In genomic region chr6:167839755-167840154, GRCh38 we compare ENCODE assay signal across 1 cellular context.
A peak's percentile ranks its signal among the peaks of the same experiment; 100 is the strongest.
TF ChIP-seq lines count a peak whose summit lies in the region.

No MANE protein-coding gene starts in this region.

TF ChIP-seq in HepG2, 621 proteins besides CTCF, POLR2A, EP300 and RAD21 (continued from another document):
- no peak for TF ChIP-seq REST (IDR thresholded peaks at IDR 0.05; ENCODE audit: borderline replicate concordance in 1 of 2, low read depth in 1 of 2, low read length in 2 of 2)
- TF ChIP-seq ZEB1 (IDR thresholded peaks at IDR 0.05; ENCODE audit: insufficient replicate concordance, low read depth) = no peak
- TF ChIP-seq HOMEZ (CRISPR knock-in tag; IDR thresholded peaks at IDR 0.05; ENCODE audit: low read depth) = 0 out of 2 replicates have a peak, but pooled peaks have one; percentile 19
- no peak for TF ChIP-seq ZNF367 (CRISPR knock-in tag; IDR thresholded peaks at IDR 0.05; ENCODE audit: borderline replicate concordance)
- TF ChIP-seq ZNF737 (CRISPR knock-in tag; IDR thresholded peaks at IDR 0.05; ENCODE audit: borderline replicate concordance) = no peak
- TF ChIP-seq LCORL (IDR thresholded peaks at IDR 0.05) = no peak
- TF ChIP-seq LCORL (CRISPR knock-in tag; IDR thresholded peaks at IDR 0.05) = no peak
- no peak for TF ChIP-seq PHF21A (CRISPR knock-in tag; IDR thresholded peaks at IDR 0.05)
- TF ChIP-seq ATM (IDR thresholded peaks at IDR 0.05; ENCODE audit: borderline replicate concordance) = no peak
- no peak for TF ChIP-seq FOXA1 (IDR thresholded peaks at IDR 0.05)
- TF ChIP-seq FOXA1 (CRISPR knock-in tag; IDR thresholded peaks at IDR 0.05) = peak; percentile 85
- TF ChIP-seq SOX6 (IDR thresholded peaks at IDR 0.05) = no peak
- TF ChIP-seq SOX6 (CRISPR knock-in tag; IDR thresholded peaks at IDR 0.05) = 0 out of 2 replicates have a peak, but pooled peaks have one; percentile 41
- TF ChIP-seq STAG1 (CRISPR knock-in tag; IDR thresholded peaks at IDR 0.05) = peak; percentile 32; the same call in 1 of the 2 replicates
- peak; percentile 79 for TF ChIP-seq ZMYM3 (CRISPR knock-in tag; IDR thresholded peaks at IDR 0.05)
- peak; percentile 83; the same call in 1 of the 2 replicates for TF ChIP-seq ZBTB38 (CRISPR knock-in tag; IDR thresholded peaks at IDR 0.05)
- peak; percentile 23; the same call in 1 of the 2 replicates for TF ChIP-seq KDM1A (CRISPR knock-in tag; IDR thresholded peaks at IDR 0.05)
- TF ChIP-seq CREBL2 (CRISPR knock-in tag; IDR thresholded peaks at IDR 0.05; ENCODE audit: borderline replicate concordance) = no peak
- TF ChIP-seq ZBTB21 (CRISPR knock-in tag; IDR thresholded peaks at IDR 0.05) = no peak
- no peak for TF ChIP-seq ZNF766 (CRISPR knock-in tag; IDR thresholded peaks at IDR 0.05; ENCODE audit: borderline replicate concordance)
- no peak for TF ChIP-seq MLX (CRISPR knock-in tag; IDR thresholded peaks at IDR 0.05)
- TF ChIP-seq MATR3 (CRISPR knock-in tag; IDR thresholded peaks at IDR 0.05) = no peak
- TF ChIP-seq HNRNPLL (IDR thresholded peaks at IDR 0.05; ENCODE audit: low read depth, low read length, poor library complexity, severe bottlenecking) = peak; percentile 37
- no peak for TF ChIP-seq IRX3 (CRISPR knock-in tag; IDR thresholded peaks at IDR 0.05; ENCODE audit: borderline replicate concordance, low read depth)
- TF ChIP-seq SALL1 (CRISPR knock-in tag; IDR thresholded peaks at IDR 0.05) = peak; percentile 54; the same call in 1 of the 2 replicates
- TF ChIP-seq MEIS1 (CRISPR knock-in tag; IDR thresholded peaks at IDR 0.05; ENCODE audit: borderline replicate concordance) = peak; percentile 49; the same call in 1 of the 2 replicates
- no peak for TF ChIP-seq MIXL1 (CRISPR knock-in tag; IDR thresholded peaks at IDR 0.05)
- no peak for TF ChIP-seq RBAK (CRISPR knock-in tag; IDR thresholded peaks at IDR 0.05)
- TF ChIP-seq THAP9 (CRISPR knock-in tag; IDR thresholded peaks at IDR 0.05; ENCODE audit: borderline replicate concordance) = no peak
- TF ChIP-seq HOXA3 (CRISPR knock-in tag; IDR thresholded peaks at IDR 0.05) = peak; percentile 37; the same call in 1 of the 2 replicates
- TF ChIP-seq ZKSCAN8 (CRISPR knock-in tag; IDR thresholded peaks at IDR 0.05; ENCODE audit: borderline replicate concordance) = no peak
- 0 out of 2 replicates have a peak, but pooled peaks have one; percentile 7 for TF ChIP-seq NCOR1 (IDR thresholded peaks at IDR 0.05; ENCODE audit: borderline replicate concordance, low read length)
- no peak for TF ChIP-seq MED8 (CRISPR knock-in tag; IDR thresholded peaks at IDR 0.05; ENCODE audit: insufficient replicate concordance)
- peak; percentile 59; the same call in 1 of the 2 replicates for TF ChIP-seq DPF2 (CRISPR knock-in tag; IDR thresholded peaks at IDR 0.05; ENCODE audit: borderline replicate concordance, low read depth)
- TF ChIP-seq E2F5 (CRISPR knock-in tag; conservative IDR thresholded peaks at IDR 0.05) = no peak
- no peak for TF ChIP-seq BORCS8-MEF2B (CRISPR knock-in tag; IDR thresholded peaks at IDR 0.05)
- no peak for TF ChIP-seq ZNF83 (CRISPR knock-in tag; IDR thresholded peaks at IDR 0.05; ENCODE audit: borderline replicate concordance)
- TF ChIP-seq ZNF292 (CRISPR knock-in tag; IDR thresholded peaks at IDR 0.05; ENCODE audit: borderline replicate concordance, low read depth) = peak; percentile 95; the same call in 1 of the 2 replicates
- no peak for TF ChIP-seq ZNF143 (CRISPR knock-in tag; IDR thresholded peaks at IDR 0.05)
- TF ChIP-seq POGK (CRISPR knock-in tag; conservative IDR thresholded peaks at IDR 0.05) = no peak
- 0 out of 2 replicates have a peak, but pooled peaks have one; percentile 3 for TF ChIP-seq MNT (IDR thresholded peaks at IDR 0.05)
- TF ChIP-seq ERF (CRISPR knock-in tag; IDR thresholded peaks at IDR 0.05) = no peak
- no peak for TF ChIP-seq ZFP41 (CRISPR knock-in tag; IDR thresholded peaks at IDR 0.05; ENCODE audit: borderline replicate concordance)
- TF ChIP-seq CREM (IDR thresholded peaks at IDR 0.05) = no peak
- TF ChIP-seq CREM (CRISPR knock-in tag; IDR thresholded peaks at IDR 0.05) = no peak
- no peak for TF ChIP-seq TCF12 (IDR thresholded peaks at IDR 0.05)
- TF ChIP-seq TCF12 (CRISPR knock-in tag; IDR thresholded peaks at IDR 0.05) = no peak
- no peak for TF ChIP-seq ZBTB37 (CRISPR knock-in tag; IDR thresholded peaks at IDR 0.05)
- TF ChIP-seq MAX (IDR thresholded peaks at IDR 0.05) = peak; percentile 49; the same call in 1 of the 2 replicates
- no peak for TF ChIP-seq ZSCAN22 (CRISPR knock-in tag; IDR thresholded peaks at IDR 0.05)
- no peak for TF ChIP-seq ZFP91 (CRISPR knock-in tag; IDR thresholded peaks at IDR 0.05; ENCODE audit: borderline replicate concordance)
- TF ChIP-seq PTBP1 (IDR thresholded peaks at IDR 0.05; ENCODE audit: low read depth, low read length, poor library complexity, severe bottlenecking) = no peak
- peak; percentile 94 for TF ChIP-seq ZNF263 (CRISPR knock-in tag; IDR thresholded peaks at IDR 0.05)
- no peak for TF ChIP-seq HES4 (CRISPR knock-in tag; IDR thresholded peaks at IDR 0.05; ENCODE audit: borderline replicate concordance)
- TF ChIP-seq ZNF567 (CRISPR knock-in tag; IDR thresholded peaks at IDR 0.05; ENCODE audit: borderline replicate concordance) = no peak
